ENCODE assay signal across 8 cellular contexts in genomic region chr2:239222346-239223028, GRCh38.
A peak's percentile ranks its signal among the peaks of the same experiment; 100 is the strongest.
DNase-seq lines count a peak whose midpoint lies in the region; ATAC-seq, FAIRE-seq and TF ChIP-seq lines count a peak whose summit lies in the region.

No MANE protein-coding gene starts in this region.

- peaks cover 43 to 64% (median 59%) of the 10 kb centered on the region in 3 donors for H3K4me1 Mint-ChIP-seq in naive B cell

- peak overlapping the region in 5 of 6 donors; percentile 17 to 86 (median 69) for H3K27ac Mint-ChIP-seq in naive B cell

- no peak for FAIRE-seq in GM12892 (lab: Jason Lieb, UNC)

- H3K27me3 ChIP-seq in AG04450 (ENCODE audit: control insufficient read depth, insufficient read depth, low read length) = no peaks in the 10 kb centered on the region

- no peaks in the 10 kb centered on the region for H3K36me3 Mint-ChIP-seq in naive B cell

- no peak overlapping the region for H3K4me3 ChIP-seq in AG04450 (ENCODE audit: low read depth, low read length)
- no peak overlapping the region for H3K4me3 ChIP-seq in choroid plexus epithelial cell (ENCODE audit: low read depth, low read length)

- no peak for TF ChIP-seq POLR2A in GM12892 (IDR thresholded peaks at IDR 0.05; ENCODE audit: low read depth, low read length)

- in situ Hi-C loops in GM13976 (cut with MboI; ENCODE audit: low sequenced_read_pairs, unreplicated experiment) = no loop called here

- CTCF ChIA-PET in AG04450 (lab: Charles Lee) = interaction anchor here (1.2 kb wide), 1 partner anchor 769 kb away, joined by 4 read pairs; no protein-coding TSS in a partner anchor

- peak overlapping the region; percentile 90 for H3K27ac ChIP-seq in AG04450 (ENCODE audit: low read depth, low read length)

- peaks cover 0 to 4% (median 3%) of the 10 kb centered on the region in 3 donors for H3K27me3 Mint-ChIP-seq in naive B cell

- TF ChIP-seq CTCF in AG04450 (IDR thresholded peaks at IDR 0.05; ENCODE audit: low read depth, low read length) (no peak), choroid plexus epithelial cell (conservative IDR thresholded peaks at IDR 0.05; ENCODE audit: low read depth, low read length) (no peak), GM13976 (IDR thresholded peaks at IDR 0.05; ENCODE audit: borderline replicate concordance, control extremely low read depth, extremely low read depth, insufficient read depth, missing control alignments) (no peak)

- ATAC-seq in naive B cell (ENCODE audit: low read depth in 2 of 2) = peak; percentile 60 to 64
- ATAC-seq in GM19455 (IDR thresholded peaks at IDR 0.05; ENCODE audit: unreplicated experiment) = no peak

- peaks cover 0 to 1% (median 0%) of the 10 kb centered on the region in 7 donors for H3K9me3 Mint-ChIP-seq in naive B cell

- POLR2A ChIA-PET in AG04450 (lab: Yijun Ruan, JAX) = interaction anchor here (0.7 to 1.4 kb wide), 6 partner anchors 27 to 220 kb away, joined by 3 to 12 read pairs (median 4); partner anchors contain the start of gene HDAC4

- no peaks in the 10 kb centered on the region; the same call in 1 of the 2 replicates for H3K9me3 ChIP-seq in AG04450 (ENCODE audit: control insufficient read depth, insufficient read depth, low read length)

- no peak for DNase-seq in AG04450 (ENCODE audit: low read depth, low spot score)
- peak; percentile 93 for DNase-seq in MV-4-11 (lab: John Stamatoyannopoulos, UW)
- peak; percentile 75 for DNase-seq in choroid plexus epithelial cell (ENCODE audit: low read depth)
- no peak for DNase-seq in naive B cell
- no peak for DNase-seq in NCI-H748 (lab: John Stamatoyannopoulos, UW; ENCODE audit: unreplicated experiment)
- no peak for DNase-seq in GM13976 (ENCODE audit: low spot score)
- no peak for DNase-seq in GM12892 (ENCODE audit: insufficient read length)

- H3K4me3 Mint-ChIP-seq in naive B cell = peak overlapping the region; percentile 7 to 81 (median 75)

Comparison
In these comparisons a context has a peak if more than half of its experiments do, and no peak if none do; other contexts are left out.
1. DNase-seq: peak in MV-4-11 (single experiment) and choroid plexus epithelial cell (single experiment); none in AG04450 (single experiment), naive B cell (single experiment), NCI-H748 (single experiment), GM13976 (single experiment) and GM12892 (single experiment).